Comparison of ENCODE assay signal across 10 cellular contexts in the genomic region with DNA sequence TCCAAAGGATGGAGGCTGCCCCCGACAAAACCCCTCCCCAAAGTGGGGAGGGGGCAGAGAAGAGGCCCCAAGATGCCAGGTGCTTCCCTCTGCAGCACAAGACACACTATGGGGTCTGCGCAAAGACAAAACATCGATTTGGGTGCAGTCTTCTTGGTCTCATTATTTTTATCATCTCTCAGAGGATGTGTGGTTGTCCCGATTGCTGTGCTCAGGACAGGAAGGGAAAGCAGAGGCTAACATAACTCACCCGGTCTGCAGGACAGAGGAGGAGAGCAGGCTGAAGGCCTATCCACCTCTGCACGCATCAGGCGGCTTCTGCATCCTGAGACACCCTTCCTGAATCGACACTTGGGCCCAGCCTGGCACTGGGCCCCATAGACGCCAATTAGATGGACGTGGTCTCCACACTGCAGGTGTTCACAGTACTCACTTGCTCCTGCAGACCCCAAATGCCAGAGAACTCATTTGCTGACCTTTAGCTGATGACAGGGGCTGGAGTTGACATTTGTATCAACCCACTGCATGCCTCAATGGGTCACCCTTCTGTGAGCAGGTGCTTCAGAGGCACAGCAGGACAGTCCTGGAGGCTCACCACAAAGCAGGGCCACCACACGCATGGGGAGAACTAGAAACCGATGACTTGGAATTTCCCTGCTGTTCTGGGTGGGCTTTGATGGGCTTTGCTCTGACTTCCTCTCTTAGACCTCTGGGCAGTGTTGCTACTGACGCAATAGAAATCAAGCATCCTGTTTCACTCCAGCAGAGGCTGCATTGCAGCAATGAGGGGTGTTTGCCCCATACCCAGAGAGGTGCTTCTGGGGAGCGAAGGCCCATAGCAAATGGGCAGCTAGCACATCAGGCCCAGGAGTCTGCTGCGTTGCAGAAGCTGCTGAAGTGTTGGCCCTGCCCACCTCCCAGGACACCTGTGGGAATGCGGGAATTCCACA.
A peak's percentile ranks its signal among the peaks of the same experiment; 100 is the strongest.
DNase-seq lines count a peak whose midpoint lies in the region; ATAC-seq and TF ChIP-seq lines count a peak whose summit lies in the region.
"Had no signal": no experiment of that assay in that cellular context is flagged by ENCODE, and none has a peak within 500 bp of the region (broad histone marks: within the 10 kb centered on the region; RNA-seq: fewer than 3 reads in every experiment).

No MANE protein-coding gene starts in this region.

- TF ChIP-seq CTCF in CD14-positive monocyte (IDR thresholded peaks at IDR 0.05): no peak
- no peak for TF ChIP-seq CTCF in thyroid gland (IDR thresholded peaks at IDR 0.05)
- TF ChIP-seq CTCF in MCF 10A (IDR thresholded peaks at IDR 0.05; ENCODE audit: unreplicated experiment): no peak

- no peak overlapping the region for H3K27ac ChIP-seq in thyroid gland
- H3K27ac ChIP-seq: thoracic aorta had no signal

- no peaks in the 10 kb centered on the region for H3K36me3 Mint-ChIP-seq in CD14-positive monocyte
- H3K36me3 Mint-ChIP-seq in activated CD4-positive, alpha-beta memory T cell treated with anti-CD3 and anti-CD28 coated beads for 36 hours: no peaks in the 10 kb centered on the region
- peaks cover 7% of the 10 kb centered on the region for H3K36me3 Mint-ChIP-seq in MCF 10A (ENCODE audit: insufficient read depth, unreplicated experiment)

- WGBS in thyroid gland, 2 donors: 86 to 90% methylated on average over 12 to 16 of the region's 16 CpGs

- CTCF ChIA-PET in activated CD4-positive, alpha-beta memory T cell treated with anti-CD3 and anti-CD28 coated beads for 36 hours (lab: Charles Lee): interaction anchor here (1.1 kb wide), 1 partner anchor 50 kb away, joined by 5 read pairs; no protein-coding TSS in a partner anchor
- CTCF ChIA-PET in MCF 10A (lab: Yijun Ruan, JAX): no interaction called here

- POLR2A ChIA-PET in activated CD4-positive, alpha-beta memory T cell treated with anti-CD3 and anti-CD28 coated beads for 36 hours (lab: Charles Lee): no interaction called here
- POLR2A ChIA-PET in MCF 10A (lab: Yijun Ruan, JAX): interaction anchor here (0.8 kb wide), 1 partner anchor 224 kb away, joined by 3 read pairs; no protein-coding TSS in a partner anchor

- H3K4me3 ChIP-seq in thyroid gland (replicated peaks in 1 of 3): no peak overlapping the region
- no peak overlapping the region for H3K4me3 ChIP-seq in MG63
- H3K4me3 ChIP-seq: thoracic aorta had no signal

- peaks cover 8% of the 10 kb centered on the region in 2 donors for H3K4me1 ChIP-seq in thyroid gland

- intact Hi-C loops in CD14-positive monocyte (cut with micrococcal nuclease): loop anchor here in 1 of 2 donors (5.0 kb wide), 2 partner anchors 43 to 52 kb away; no protein-coding TSS in a partner anchor
- intact Hi-C loops in activated CD4-positive, alpha-beta memory T cell treated with anti-CD3 and anti-CD28 coated beads for 36 hours (cut with micrococcal nuclease): no loop called here
- intact Hi-C loops in thyroid gland (cut with DNase I): no loop called here
- intact Hi-C loops in MCF 10A (cut with micrococcal nuclease): no loop called here

- BruUV-seq in MCF 10A (replicated peaks; lab: Mats Ljungman, UMichigan): no TSS peak

- no peak for TF ChIP-seq POLR2A in thyroid gland (IDR thresholded peaks at IDR 0.05)

- H3K9me3 Mint-ChIP-seq in CD14-positive monocyte (peaks cover 0 to 11% (median 0%) of the 10 kb centered on the region in 7 donors), MCF 10A (ENCODE audit: unreplicated experiment) (no peaks in the 10 kb centered on the region)
- no peaks in the 10 kb centered on the region for H3K9me3 Mint-ChIP-seq in activated CD4-positive, alpha-beta memory T cell treated with anti-CD3 and anti-CD28 coated beads for 36 hours
- H3K9me3 Mint-ChIP-seq: nephron had no signal

- H3K9me3 ChIP-seq in thyroid gland (no peaks in the 10 kb centered on the region), MG63 (no peaks in the 10 kb centered on the region)
- H3K9me3 ChIP-seq: thoracic aorta had no signal

- ATAC-seq in GM19035 (IDR thresholded peaks at IDR 0.05; ENCODE audit: unreplicated experiment) (peak; percentile 75), HG03039 (IDR thresholded peaks at IDR 0.05; ENCODE audit: unreplicated experiment) (peak; percentile 62)

- no peaks in the 10 kb centered on the region for H3K36me3 ChIP-seq in thyroid gland
- H3K36me3 ChIP-seq in MG63: no peaks in the 10 kb centered on the region
- H3K36me3 ChIP-seq: thoracic aorta had no signal

- peaks cover 0 to 4% (median 0%) of the 10 kb centered on the region in 3 donors for H3K27me3 Mint-ChIP-seq in CD14-positive monocyte (ENCODE audit: low read depth in 3 of 3)
- peaks cover 1% of the 10 kb centered on the region for H3K27me3 Mint-ChIP-seq in activated CD4-positive, alpha-beta memory T cell treated with anti-CD3 and anti-CD28 coated beads for 36 hours
- no peaks in the 10 kb centered on the region for H3K27me3 Mint-ChIP-seq in MCF 10A (ENCODE audit: insufficient read depth, unreplicated experiment)

- peak overlapping the region; percentile 86 to 98 (median 95) for H3K27ac Mint-ChIP-seq in CD14-positive monocyte
- H3K27ac Mint-ChIP-seq in activated CD4-positive, alpha-beta memory T cell treated with anti-CD3 and anti-CD28 coated beads for 36 hours: peak overlapping the region; percentile 16
- H3K27ac Mint-ChIP-seq in MCF 10A (ENCODE audit: low read depth, unreplicated experiment): no peak overlapping the region
- H3K27ac Mint-ChIP-seq: nephron had no signal

- H3K4me1 Mint-ChIP-seq in CD14-positive monocyte (peaks cover 52% of the 10 kb centered on the region), MCF 10A (ENCODE audit: insufficient read depth, unreplicated experiment) (peaks cover 15% of the 10 kb centered on the region)
- peaks cover 56% of the 10 kb centered on the region for H3K4me1 Mint-ChIP-seq in activated CD4-positive, alpha-beta memory T cell treated with anti-CD3 and anti-CD28 coated beads for 36 hours (ENCODE audit: low read depth)
- H3K4me1 Mint-ChIP-seq: nephron had no signal

- DNase-seq in CD14-positive monocyte (ENCODE audit: low spot score) (peak; percentile 72), thyroid gland (no peak), MCF 10A (ENCODE audit: unreplicated experiment) (no peak), MG63 (no peak)
- DNase-seq in activated CD4-positive, alpha-beta memory T cell treated with anti-CD3 and anti-CD28 coated beads for 36 hours: no peak
- no peak for DNase-seq in activated CD8-positive, alpha-beta memory T cell treated with anti-CD3 and anti-CD28 coated beads, Interleukin-2, amount 50 U/mL, for 4 hours

- H3K4me3 Mint-ChIP-seq in CD14-positive monocyte: peak overlapping the region in 1 of 2 donors; percentile 53
- no peak overlapping the region for H3K4me3 Mint-ChIP-seq in activated CD4-positive, alpha-beta memory T cell treated with anti-CD3 and anti-CD28 coated beads for 36 hours
- H3K4me3 Mint-ChIP-seq in MCF 10A (ENCODE audit: unreplicated experiment): no peak overlapping the region
- H3K4me3 Mint-ChIP-seq: nephron had no signal

- H3K27me3 ChIP-seq in thyroid gland: no peaks in the 10 kb centered on the region
- H3K27me3 ChIP-seq in MG63: no peaks in the 10 kb centered on the region
